Comparison of ENCODE assay signal across 8 cellular contexts in the genomic region with DNA sequence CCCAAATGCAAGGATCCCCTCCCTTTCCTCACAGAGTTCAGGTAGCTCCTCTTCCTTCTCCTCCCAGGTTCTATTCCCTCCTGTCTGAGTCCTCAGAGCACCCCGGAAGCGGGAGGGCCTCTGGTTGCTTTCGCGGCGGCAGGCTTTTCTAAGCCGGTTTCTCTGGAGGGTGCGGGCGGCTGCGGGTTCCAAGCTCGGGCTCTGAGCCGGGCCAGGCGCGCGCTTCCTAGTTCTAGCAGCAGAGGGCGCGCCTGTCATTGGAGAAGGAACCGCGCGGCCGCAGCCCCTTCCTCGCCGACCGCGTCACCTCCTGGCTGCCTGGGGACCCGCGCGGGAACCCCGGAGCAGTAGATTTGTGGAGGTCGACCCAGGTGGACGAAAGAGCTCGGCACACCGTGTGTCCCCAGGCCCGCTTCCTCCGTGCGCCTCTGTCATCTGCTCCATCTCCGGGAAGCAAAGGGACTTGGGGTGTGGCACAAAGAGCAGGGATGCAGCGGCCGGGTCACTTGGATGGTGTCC.
A peak's percentile ranks its signal among the peaks of the same experiment; 100 is the strongest.
DNase-seq lines count a peak whose midpoint lies in the region; ATAC-seq and TF ChIP-seq lines count a peak whose summit lies in the region.

No MANE protein-coding gene starts in this region.

- H3K4me1 ChIP-seq in ascending aorta, result peaks cover 16 to 32% of the 10 kb centered on the region in 2 donors
- H3K4me1 ChIP-seq in spleen, result peaks cover 0 to 42% (median 20%) of the 10 kb centered on the region in 6 donors

- H3K36me3 ChIP-seq in ascending aorta (no peaks in the 10 kb centered on the region), spleen (no peaks in the 10 kb centered on the region)

- no peak for TF ChIP-seq POLR2A in spleen (IDR thresholded peaks at IDR 0.05)

- ATAC-seq in HG02798 (IDR thresholded peaks at IDR 0.05; ENCODE audit: poor library complexity, unreplicated experiment) (peak; percentile 70), HG03025 (IDR thresholded peaks at IDR 0.05; ENCODE audit: low FRiP score, unreplicated experiment) (no peak)

- H3K9me3 ChIP-seq in ascending aorta, result no peaks in the 10 kb centered on the region
- no peaks in the 10 kb centered on the region for H3K9me3 ChIP-seq in spleen

- intact Hi-C loops in ascending aorta (cut with DNase I), result loop anchor here (2.0 to 5.0 kb wide), 5 partner anchors 77 to 635 kb away; no protein-coding TSS in a partner anchor
- intact Hi-C loops in spleen (cut with DNase I; ENCODE audit: low total_unique reads), result loop anchor here (10.0 kb wide), 1 partner anchor 639 kb away; no protein-coding TSS in a partner anchor

- TF ChIP-seq CTCF in ascending aorta (IDR thresholded peaks at IDR 0.05), result peak; percentile 82 to 99 (median 95)
- TF ChIP-seq CTCF in spleen (IDR thresholded peaks at IDR 0.05 in 8 of 11, conservative IDR thresholded peaks at IDR 0.05 in 3 of 11), result peak in 10 of 11 experiments; percentile 23 to 83 (median 68)

- 4 to 8% (median 6%) methylated on average over 24 to 38 of the region's 38 CpGs for WGBS in spleen, 5 donors

- DNase-seq in NOMO-1 treated with DMSO at 0.1 percent for 48 hours (lab: John Stamatoyannopoulos, UW; ENCODE audit: unreplicated experiment) (peak; percentile 8), NOMO-1 (lab: John Stamatoyannopoulos, UW; ENCODE audit: unreplicated experiment in 2 of 2) (no peak), NCI-H524 (lab: John Stamatoyannopoulos, UW) (peak; percentile 17 to 51), ascending aorta (ENCODE audit: low spot score in 2 of 2) (peak in 1 of 2 donors; percentile 81), iPS-NIHi11 (ENCODE audit: low spot score) (peak; percentile 93), spleen (no peak)

- H3K4me3 ChIP-seq in ascending aorta (peak overlapping the region; percentile 46 to 54), spleen (peak overlapping the region in 1 of 8 donors; percentile 26)

- H3K27me3 ChIP-seq in ascending aorta (no peaks in the 10 kb centered on the region), spleen (replicated peaks in 1 of 7) (peaks cover 0 to 64% (median 9%) of the 10 kb centered on the region in 7 donors)

- H3K27ac ChIP-seq in ascending aorta (no peak overlapping the region), spleen (no peak overlapping the region)

Comparison
In these comparisons a context has a peak if more than half of its experiments do, and no peak if none do; other contexts are left out.
1. DNase-seq: peak in NOMO-1 treated with DMSO at 0.1 percent for 48 hours (single experiment), NCI-H524 (2 of 2) and iPS-NIHi11 (single experiment); none in NOMO-1 (0 of 2) and spleen (single experiment).